18 cellular contexts compared by ENCODE assay signal in the genomic region with DNA sequence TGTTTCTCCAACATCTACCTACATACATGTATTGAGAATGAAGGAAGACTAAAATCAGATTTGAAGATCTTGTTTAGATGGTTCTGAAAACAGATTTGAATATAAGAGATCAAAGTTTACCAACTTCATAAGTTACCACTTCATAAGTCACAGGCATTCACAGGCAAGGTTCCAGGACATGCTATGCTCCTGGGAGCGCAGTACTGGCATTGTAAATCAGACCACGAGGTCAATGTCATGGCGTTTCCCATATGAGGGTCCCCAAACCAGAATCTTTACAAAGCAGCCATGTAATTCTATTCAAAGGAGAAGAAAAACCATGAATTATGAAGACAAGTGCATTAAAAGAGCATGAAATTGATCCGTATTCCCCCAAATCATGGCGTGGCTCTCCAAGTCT. TPM values are rescaled to one million over a fixed set of nuclear protein-coding genes. Genes with fewer than 3 reads are reported as not detected.
DNase-seq lines count a peak whose midpoint lies in the region; ATAC-seq, FAIRE-seq and TF ChIP-seq lines count a peak whose summit lies in the region.
"Had no signal": no experiment of that assay in that cellular context is flagged by ENCODE, and none has a peak within 500 bp of the region (broad histone marks: within the 10 kb centered on the region; RNA-seq: fewer than 3 reads in every experiment).

No MANE protein-coding gene starts in this region.

- peak overlapping the region; percentile 93 for H3K4me3 Mint-ChIP-seq in astrocyte (ENCODE audit: unreplicated experiment)
- H3K4me3 Mint-ChIP-seq: GM23338, naive B cell had no signal

- peaks cover 45% of the 10 kb centered on the region for H3K4me1 ChIP-seq in astrocyte (ENCODE audit: insufficient read depth, low read length)

- no peak for ATAC-seq in GM21723 (IDR thresholded peaks at IDR 0.05; ENCODE audit: unreplicated experiment)
- ATAC-seq: body of pancreas, GM23338, right cardiac atrium had no signal

- H3K9me3 ChIP-seq in astrocyte (ENCODE audit: insufficient read depth, low read depth, low read length): no peaks in the 10 kb centered on the region
- H3K9me3 ChIP-seq: body of pancreas had no signal

- FAIRE-seq in astrocyte (lab: Jason Lieb, UNC): no peak

- no peaks in the 10 kb centered on the region for H3K9me3 Mint-ChIP-seq in astrocyte (ENCODE audit: unreplicated experiment)
- H3K9me3 Mint-ChIP-seq: GM23338 had no signal

- H3K27ac Mint-ChIP-seq in astrocyte (ENCODE audit: unreplicated experiment): peak overlapping the region; percentile 51
- H3K27ac Mint-ChIP-seq: GM23338, naive B cell had no signal

- peaks cover 26% of the 10 kb centered on the region for H3K36me3 ChIP-seq in astrocyte (ENCODE audit: insufficient read depth, low read length)

- peak overlapping the region; percentile 91 for H3K4me2 ChIP-seq in astrocyte (ENCODE audit: low read length)

- DNase-seq in AG09309 (ENCODE audit: low read depth): no peak
- no peak for DNase-seq in astrocyte (ENCODE audit: low read depth)
- peak; percentile 58 for DNase-seq in globus pallidus (ENCODE audit: low spot score)
- peak; percentile 37 for DNase-seq in putamen (ENCODE audit: low spot score)
- DNase-seq in OCI-M1 (lab: John Stamatoyannopoulos, UW): no peak
- no peak for DNase-seq in activated CD4-positive, alpha-beta T cell treated with anti-CD3 and anti-CD28 coated beads for 48 hours
- DNase-seq in RKO (ENCODE audit: low spot score): no peak
- DNase-seq: activated gamma-delta T cell treated with Interleukin-2 at 50 U/mL for 16 hours; body of pancreas; kidney glomerular epithelial cell; naive B cell; NCI-H1105; NCI-H446; stimulated activated CD4-positive, alpha-beta T cell treated with anti-CD3 and anti-CD28 coated beads, Interleukin-4, amount 100 ng/mL, for 4 hours had no signal

- H3K27me3 Mint-ChIP-seq in astrocyte (ENCODE audit: low read depth, unreplicated experiment): no peaks in the 10 kb centered on the region

- peaks cover 5% of the 10 kb centered on the region for H3K36me3 Mint-ChIP-seq in astrocyte (ENCODE audit: low read depth, unreplicated experiment)
- H3K36me3 Mint-ChIP-seq: naive B cell had no signal

- H3K27ac ChIP-seq in astrocyte (ENCODE audit: low read depth, low read length): peak overlapping the region; percentile 93
- H3K27ac ChIP-seq: body of pancreas, VCaP had no signal

- peaks cover 68% of the 10 kb centered on the region for H4K20me1 ChIP-seq in astrocyte (ENCODE audit: insufficient read depth, low read length)

- H3K4me3 ChIP-seq in AG09309 (ENCODE audit: control insufficient read depth, low read depth, low read length): peak overlapping the region; percentile 97
- H3K4me3 ChIP-seq in astrocyte (ENCODE audit: insufficient read depth, low read depth, low read length): peak overlapping the region; percentile 85
- H3K4me3 ChIP-seq: body of pancreas, GM23338 had no signal

- TF ChIP-seq CTCF in AG09309 (IDR thresholded peaks at IDR 0.05; ENCODE audit: control insufficient read depth, insufficient read depth, low read depth, low read length, missing control alignments) (no peak), astrocyte (IDR thresholded peaks at IDR 0.05; ENCODE audit: insufficient read depth, low read depth, low read length) (no peak)

- H3K79me2 ChIP-seq in astrocyte (ENCODE audit: insufficient read depth, low read length): peaks cover 97% of the 10 kb centered on the region

- peak overlapping the region; percentile 98 for H3K9ac ChIP-seq in astrocyte (ENCODE audit: low read length)

- H2AFZ ChIP-seq in astrocyte (ENCODE audit: low read depth, low read length): no peak overlapping the region
- H2AFZ ChIP-seq: GM23338 had no signal

- no peaks in the 10 kb centered on the region for H3K27me3 ChIP-seq in astrocyte (ENCODE audit: insufficient read depth, low read length)

- H3K4me1 Mint-ChIP-seq in astrocyte (ENCODE audit: low read depth, unreplicated experiment): peaks cover 40% of the 10 kb centered on the region
- H3K4me1 Mint-ChIP-seq: naive B cell had no signal

RNA-seq across cellular contexts. Expression of a gene that starts 3.0 kb away (rescaled TPM):
- total RNA-seq in astrocyte: 313 and 509 TPM in 2 replicates

Comparison
In these comparisons a context has a peak if more than half of its experiments do, and no peak if none do; other contexts are left out.
1. DNase-seq: peak in globus pallidus (single experiment) and putamen (single experiment); none in AG09309 (single experiment), astrocyte (single experiment), OCI-M1 (single experiment), activated CD4-positive, alpha-beta T cell treated with anti-CD3 and anti-CD28 coated beads for 48 hours (single experiment) and RKO (single experiment).